1 cellular context compared by ENCODE assay signal in the genomic region with DNA sequence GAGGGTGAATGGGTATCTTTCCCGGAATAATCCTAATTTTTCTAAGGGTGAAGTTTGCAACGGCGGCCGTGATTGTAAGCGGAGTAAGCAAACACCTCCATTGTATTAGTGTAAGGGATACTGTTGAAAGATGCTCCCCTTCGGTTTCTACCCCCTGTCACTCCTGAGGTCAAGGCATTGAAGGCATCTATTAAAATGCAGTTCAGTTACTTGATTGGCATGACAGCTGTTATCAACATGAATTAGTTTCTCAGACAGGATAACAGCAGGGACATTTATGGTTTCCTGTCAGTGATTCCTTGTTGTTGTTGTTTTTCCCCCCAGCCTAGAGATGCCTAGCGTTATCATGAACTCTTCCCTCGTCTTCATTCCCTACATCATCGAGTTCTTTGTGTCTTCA.
TF ChIP-seq lines count a peak whose summit lies in the region.

No MANE protein-coding gene starts in this region.

TF ChIP-seq in HepG2, 621 proteins besides CTCF, POLR2A, EP300 and RAD21:
- no peak for TF ChIP-seq CSRNP1 (CRISPR knock-in tag; IDR thresholded peaks at IDR 0.05)
- no peak for TF ChIP-seq ETV5 (CRISPR knock-in tag; IDR thresholded peaks at IDR 0.05; ENCODE audit: borderline replicate concordance)
- TF ChIP-seq ZNF607 (CRISPR knock-in tag; IDR thresholded peaks at IDR 0.05; ENCODE audit: borderline replicate concordance): no peak
- TF ChIP-seq ZNF883 (CRISPR knock-in tag; IDR thresholded peaks at IDR 0.05; ENCODE audit: not compliant biosample characterization): no peak
- TF ChIP-seq SKI (IDR thresholded peaks at IDR 0.05; ENCODE audit: partially characterized antibody): no peak
- no peak for TF ChIP-seq ZNF644 (CRISPR knock-in tag; IDR thresholded peaks at IDR 0.05; ENCODE audit: low read depth)
- TF ChIP-seq CREB1 (IDR thresholded peaks at IDR 0.05): no peak
- no peak for TF ChIP-seq CREB1 (CRISPR knock-in tag; IDR thresholded peaks at IDR 0.05)
- no peak for TF ChIP-seq ZNF343 (CRISPR knock-in tag; IDR thresholded peaks at IDR 0.05)
